In genomic region chr16:71568541-71568940, GRCh38 we compare ENCODE assay signal across 25 cellular contexts. TPM values are rescaled to one million over a fixed set of nuclear protein-coding genes. Genes with fewer than 3 reads are reported as not detected.
"Had no signal": no experiment of that assay in that cellular context is flagged by ENCODE, and none has a peak within 500 bp of the region (broad histone marks: within the 10 kb centered on the region; RNA-seq: fewer than 3 reads in every experiment).

No MANE protein-coding gene starts in this region.

- DNase-seq: activated CD4-positive, alpha-beta T cell treated with anti-CD3 and anti-CD28 coated beads, Interleukin-2, amount 10 ng/mL, durations not matched to agents 24 days and 14 days; activated CD8-positive, alpha-beta T cell treated with anti-CD3 and anti-CD28 coated beads for 36 hours; activated effector memory CD4-positive, alpha-beta T cell treated with Interleukin-2 at 50 U/mL for 16 hours; activated naive CD4-positive, alpha-beta T cell treated with anti-CD3 and anti-CD28 coated beads, Interleukin-2, amount 10 ng/mL, durations not matched to agents 7 days and 5 days; activated naive CD8-positive, alpha-beta T cell treated with anti-CD3 and anti-CD28 coated beads, Interleukin-2, amount 50 U/mL, for 24 hours; activated T-cell treated with anti-CD3 and anti-CD28 coated beads, Interleukin-2, amount 50 U/mL, for 24 hours; aorta; effector memory CD8-positive, alpha-beta T cell; esophagus squamous epithelium; foreskin fibroblast; midbrain; occipital lobe; posterior cingulate gyrus; retina; stimulated activated CD4-positive, alpha-beta T cell treated with anti-CD3 and anti-CD28 coated beads, Interleukin-2, amount 100 ng/mL, for 24 hours; stimulated activated naive CD8-positive, alpha-beta T cell treated with anti-CD3 and anti-CD28 coated beads, Interleukin-15, Interleukin-2, amounts not matched to agents 100 U/mL and 50 U/mL, for 24 hours had no signal

- H3K4me2 ChIP-seq: hepatocyte had no signal

- H3K9me3 Mint-ChIP-seq: activated CD4-positive, alpha-beta T cell treated with anti-CD3 and anti-CD28 coated beads, Interleukin-2, amount 10 ng/mL, durations not matched to agents 24 days and 14 days; activated CD8-positive, alpha-beta T cell treated with anti-CD3 and anti-CD28 coated beads for 36 hours; activated naive CD4-positive, alpha-beta T cell treated with anti-CD3 and anti-CD28 coated beads, Interleukin-2, amount 10 ng/mL, durations not matched to agents 7 days and 5 days; activated naive CD8-positive, alpha-beta T cell treated with anti-CD3 and anti-CD28 coated beads, Interleukin-2, amount 50 U/mL, for 24 hours; activated T-cell treated with anti-CD3 and anti-CD28 coated beads, Interleukin-2, amount 50 U/mL, for 24 hours; effector memory CD8-positive, alpha-beta T cell; T-helper 1 cell treated with Interleukin-12 subunit alpha and Interleukin-12 subunit beta and Interleukin-4 antibody, amounts not matched to agents 30 μg/mL and 1 μg/mL, for 36 hours had no signal

- ATAC-seq: activated CD8-positive, alpha-beta T cell treated with anti-CD3 and anti-CD28 coated beads for 36 hours; activated naive CD8-positive, alpha-beta T cell treated with anti-CD3 and anti-CD28 coated beads, Interleukin-2, amount 50 U/mL, for 24 hours; effector memory CD8-positive, alpha-beta T cell; stimulated activated naive CD8-positive, alpha-beta T cell treated with anti-CD3 and anti-CD28 coated beads, Interleukin-15, Interleukin-2, amounts not matched to agents 100 U/mL and 50 U/mL, for 24 hours had no signal

- H3K9me3 ChIP-seq: esophagus squamous epithelium, upper lobe of left lung had no signal

- H3K27me3 ChIP-seq: hepatocyte, upper lobe of left lung had no signal

- H3K4me3 ChIP-seq: esophagus squamous epithelium, hepatocyte, lung, upper lobe of left lung had no signal

- FAIRE-seq: keratinocyte had no signal

- H3K36me3 Mint-ChIP-seq: activated naive CD4-positive, alpha-beta T cell treated with anti-CD3 and anti-CD28 coated beads, Interleukin-2, amount 10 ng/mL, durations not matched to agents 7 days and 5 days had no signal

- H3K27me3 Mint-ChIP-seq: activated CD8-positive, alpha-beta T cell treated with anti-CD3 and anti-CD28 coated beads for 36 hours; activated naive CD8-positive, alpha-beta T cell treated with anti-CD3 and anti-CD28 coated beads, Interleukin-2, amount 50 U/mL, for 24 hours had no signal

- H3K4me3 Mint-ChIP-seq: activated CD4-positive, alpha-beta T cell treated with anti-CD3 and anti-CD28 coated beads, Interleukin-2, amount 10 ng/mL, durations not matched to agents 24 days and 14 days; activated CD8-positive, alpha-beta T cell treated with anti-CD3 and anti-CD28 coated beads for 36 hours; activated naive CD4-positive, alpha-beta T cell treated with anti-CD3 and anti-CD28 coated beads, Interleukin-2, amount 10 ng/mL, durations not matched to agents 7 days and 5 days; activated naive CD8-positive, alpha-beta T cell treated with anti-CD3 and anti-CD28 coated beads, Interleukin-2, amount 50 U/mL, for 24 hours; activated T-cell treated with anti-CD3 and anti-CD28 coated beads, Interleukin-2, amount 50 U/mL, for 24 hours; effector memory CD8-positive, alpha-beta T cell; T-helper 1 cell treated with Interleukin-12 subunit alpha and Interleukin-12 subunit beta and Interleukin-4 antibody, amounts not matched to agents 30 μg/mL and 1 μg/mL, for 36 hours had no signal

- H3K27ac ChIP-seq: esophagus squamous epithelium, hepatocyte had no signal

- H2AFZ ChIP-seq: hepatocyte had no signal

- H3K36me3 ChIP-seq: esophagus squamous epithelium, upper lobe of left lung had no signal

- H3K27ac Mint-ChIP-seq: activated CD4-positive, alpha-beta T cell treated with anti-CD3 and anti-CD28 coated beads, Interleukin-2, amount 10 ng/mL, durations not matched to agents 24 days and 14 days; activated CD8-positive, alpha-beta T cell treated with anti-CD3 and anti-CD28 coated beads for 36 hours; activated naive CD4-positive, alpha-beta T cell treated with anti-CD3 and anti-CD28 coated beads, Interleukin-2, amount 10 ng/mL, durations not matched to agents 7 days and 5 days; activated naive CD8-positive, alpha-beta T cell treated with anti-CD3 and anti-CD28 coated beads, Interleukin-2, amount 50 U/mL, for 24 hours; activated T-cell treated with anti-CD3 and anti-CD28 coated beads, Interleukin-2, amount 50 U/mL, for 24 hours; effector memory CD8-positive, alpha-beta T cell; T-helper 1 cell treated with Interleukin-12 subunit alpha and Interleukin-12 subunit beta and Interleukin-4 antibody, amounts not matched to agents 30 μg/mL and 1 μg/mL, for 36 hours had no signal

RNA-seq across cellular contexts. Expression of gene TAT, which starts 8.4 kb away (rescaled TPM):
- total RNA-seq: activated CD4-positive, alpha-beta T cell treated with anti-CD3 and anti-CD28 coated beads, Interleukin-2, amount 10 ng/mL, durations not matched to agents 24 days and 14 days; activated CD8-positive, alpha-beta T cell treated with anti-CD3 and anti-CD28 coated beads for 36 hours; aorta; cardiac septum; dermis microvascular lymphatic vessel endothelial cell; esophagus squamous epithelium; glomerular endothelial cell had no signal
- polyA plus RNA-seq: aorta, keratinocyte, neural cell had no signal

RNA-seq across cellular contexts. Expression of gene CHST4, which starts 42.3 kb away (rescaled TPM):
- total RNA-seq: activated CD4-positive, alpha-beta T cell treated with anti-CD3 and anti-CD28 coated beads, Interleukin-2, amount 10 ng/mL, durations not matched to agents 24 days and 14 days; aorta; cardiac septum; dermis microvascular lymphatic vessel endothelial cell; glomerular endothelial cell; occipital lobe had no signal
- polyA plus RNA-seq: neural cell had no signal

RNA-seq across cellular contexts. Expression of gene MARVELD3, which starts 57.4 kb away (rescaled TPM):
- total RNA-seq: activated CD4-positive, alpha-beta T cell treated with anti-CD3 and anti-CD28 coated beads, Interleukin-2, amount 10 ng/mL, durations not matched to agents 24 days and 14 days; activated CD8-positive, alpha-beta T cell treated with anti-CD3 and anti-CD28 coated beads for 36 hours; aorta; cardiac septum had no signal
- polyA plus RNA-seq: neural cell had no signal
